ENCODE assay signal across 20 cellular contexts in genomic region chr2:11761259-11761658, GRCh38. TPM values are rescaled to one million over a fixed set of nuclear protein-coding genes. Genes with fewer than 3 reads are reported as not detected.
DNase-seq lines count a peak whose midpoint lies in the region; ATAC-seq and TF ChIP-seq lines count a peak whose summit lies in the region.
"Had no signal": no experiment of that assay in that cellular context is flagged by ENCODE, and none has a peak within 500 bp of the region (broad histone marks: within the 10 kb centered on the region; RNA-seq: fewer than 3 reads in every experiment).

No MANE protein-coding gene starts in this region.

- H3K4me3 Mint-ChIP-seq in CD4-positive, alpha-beta T cell, result no peak overlapping the region

- intact Hi-C loops in CD4-positive, alpha-beta T cell (cut with DNase I, micrococcal nuclease), result no loop called here
- intact Hi-C loops in left lung (cut with DNase I), result no loop called here
- intact Hi-C loops in aorta (cut with DNase I), result no loop called here
- intact Hi-C loops in breast epithelium (cut with DNase I; ENCODE audit: low total_unique reads), result loop anchor here (2.0 kb wide), 1 partner anchor 60 kb away; no protein-coding TSS in a partner anchor

- 79 to 83% methylated on average over 2 of the region's 2 CpGs for WGBS in aorta, 2 donors

- CTCF ChIA-PET in CD4-positive, alpha-beta T cell (lab: Charles Lee), result no interaction called here

- no peaks in the 10 kb centered on the region for H3K9me3 Mint-ChIP-seq in CD4-positive, alpha-beta T cell

- TF ChIP-seq POLR2A in breast epithelium (IDR thresholded peaks at IDR 0.05), result no peak

- no peaks in the 10 kb centered on the region for H3K27me3 Mint-ChIP-seq in CD4-positive, alpha-beta T cell

- no peak overlapping the region for H3K27ac ChIP-seq in CD4-positive, alpha-beta T cell (ENCODE audit: low read depth, low read length)
- H3K27ac ChIP-seq in left lung (no peak overlapping the region), aorta (ENCODE audit: low read depth in 1 of 2, low read length in 2 of 2) (no peak overlapping the region), breast epithelium (no peak overlapping the region)
- H3K27ac ChIP-seq: A549, dorsolateral prefrontal cortex, pancreas, vagina had no signal

- H3K36me3 ChIP-seq in left lung, result peaks cover 0 to 18% of the 10 kb centered on the region in 2 donors
- peaks cover 0 to 3% of the 10 kb centered on the region in 2 donors for H3K36me3 ChIP-seq in aorta (ENCODE audit: control insufficient read depth in 1 of 2, insufficient read depth in 2 of 2, low read length in 1 of 2)
- no peaks in the 10 kb centered on the region for H3K36me3 ChIP-seq in breast epithelium

- no peaks in the 10 kb centered on the region for H3K9me3 ChIP-seq in CD4-positive, alpha-beta T cell (ENCODE audit: control insufficient read depth, low read length)
- H3K9me3 ChIP-seq in left lung (no peaks in the 10 kb centered on the region), aorta (ENCODE audit: control insufficient read depth, low read length) (no peaks in the 10 kb centered on the region), breast epithelium (no peaks in the 10 kb centered on the region)
- H3K9me3 ChIP-seq: A549, pancreas, vagina had no signal

- peaks cover 0 to 21% of the 10 kb centered on the region in 2 donors for H3K4me1 ChIP-seq in left lung
- H3K4me1 ChIP-seq in aorta (ENCODE audit: control insufficient read depth in 1 of 2, insufficient read depth in 2 of 2, low read length in 2 of 2), result no peaks in the 10 kb centered on the region
- H3K4me1 ChIP-seq in breast epithelium, result no peaks in the 10 kb centered on the region
- H3K4me1 ChIP-seq: vagina had no signal

- no peaks in the 10 kb centered on the region for H3K27me3 ChIP-seq in CD4-positive, alpha-beta T cell (ENCODE audit: control insufficient read depth, insufficient read depth, low read length)
- H3K27me3 ChIP-seq in left lung (no peaks in the 10 kb centered on the region), aorta (ENCODE audit: control insufficient read depth in 1 of 2, insufficient read depth in 2 of 2, low read length in 1 of 2) (no peaks in the 10 kb centered on the region), breast epithelium (no peaks in the 10 kb centered on the region)
- H3K27me3 ChIP-seq: dorsolateral prefrontal cortex, pancreas, vagina had no signal

- no peak for TF ChIP-seq CTCF in CD4-positive, alpha-beta T cell (IDR thresholded peaks at IDR 0.05)
- no peak for TF ChIP-seq CTCF in left lung (IDR thresholded peaks at IDR 0.05)
- TF ChIP-seq CTCF in breast epithelium (IDR thresholded peaks at IDR 0.05), result no peak

- H3K36me3 Mint-ChIP-seq in CD4-positive, alpha-beta T cell (ENCODE audit: low read depth), result peaks cover 63% of the 10 kb centered on the region

- H3K4me3 ChIP-seq in left lung (no peak overlapping the region), aorta (ENCODE audit: low read length in 2 of 2) (no peak overlapping the region), breast epithelium (no peak overlapping the region)
- H3K4me3 ChIP-seq: A549, dorsolateral prefrontal cortex, pancreas, vagina had no signal

- peak; percentile 33 for DNase-seq in NCI-H748 (lab: John Stamatoyannopoulos, UW; ENCODE audit: unreplicated experiment)
- no peak for DNase-seq in NCI-H748 treated with DMSO at 0.1 percent for 48 hours (lab: John Stamatoyannopoulos, UW)
- no peak for DNase-seq in CD4-positive, alpha-beta T cell
- peak; percentile 30 for DNase-seq in NCI-H69 (lab: John Stamatoyannopoulos, UW)
- no peak for DNase-seq in left lung
- no peak for DNase-seq in aorta
- DNase-seq in germinal center (ENCODE audit: low spot score), result no peak
- DNase-seq in breast epithelium (ENCODE audit: low spot score in 2 of 2), result no peak
- DNase-seq: caudate nucleus, dorsolateral prefrontal cortex, GF-D8, islet precursor cell, NCI-H2081, NCI-H510A treated with DMSO at 0.1 percent for 48 hours, pancreas, right cardiac atrium, SHP77, substantia nigra had no signal

- ATAC-seq in CD4-positive, alpha-beta T cell (ENCODE audit: poor library complexity), result no peak
- ATAC-seq in left lung (peak; percentile 66), aorta (ENCODE audit: low FRiP score) (no peak)
- ATAC-seq: pancreas, right cardiac atrium had no signal

- POLR2A ChIA-PET in CD4-positive, alpha-beta T cell (lab: Charles Lee), result interaction anchor here (1.0 to 1.7 kb wide), 3 partner anchors 9 to 15 kb away, joined by 3 to 5 read pairs (median 4); partner anchors contain the start of gene LPIN1

- peaks cover 51% of the 10 kb centered on the region for H3K4me1 Mint-ChIP-seq in CD4-positive, alpha-beta T cell (ENCODE audit: low read depth)

- peak overlapping the region; percentile 55 for H3K27ac Mint-ChIP-seq in CD4-positive, alpha-beta T cell

RNA-seq across cellular contexts. Expression of gene LPIN1, which starts 14.8 kb away (rescaled TPM):
- 100 to 1,000 TPM; 115 to 128 TPM for total RNA-seq in CD4-positive, alpha-beta T cell
- total RNA-seq in left lung, result 10 to 100 TPM; 33.1 to 47.2 TPM
- 10 to 100 TPM; 32.8 to 54.0 TPM for total RNA-seq in aorta
- 10 to 100 TPM in 1 of 2 donors, 1 to 10 TPM in 1; 4.4 to 13.3 TPM for polyA plus RNA-seq in aorta
- 100 to 1,000 TPM in 1 of 3 donors, 10 to 100 TPM in 2; 78.6 to 106 (median 82.6) TPM for total RNA-seq in breast epithelium

Comparison
In these comparisons a context has a peak if more than half of its experiments do, and no peak if none do; other contexts are left out.
1. DNase-seq: peak in NCI-H748 (single experiment) and NCI-H69 (single experiment); none in NCI-H748 treated with DMSO at 0.1 percent for 48 hours (single experiment), CD4-positive, alpha-beta T cell (0 of 10), left lung (0 of 2), aorta (0 of 2), germinal center (single experiment) and breast epithelium (0 of 2).